Comparison of ENCODE assay signal across 26 cellular contexts in the genomic region with DNA sequence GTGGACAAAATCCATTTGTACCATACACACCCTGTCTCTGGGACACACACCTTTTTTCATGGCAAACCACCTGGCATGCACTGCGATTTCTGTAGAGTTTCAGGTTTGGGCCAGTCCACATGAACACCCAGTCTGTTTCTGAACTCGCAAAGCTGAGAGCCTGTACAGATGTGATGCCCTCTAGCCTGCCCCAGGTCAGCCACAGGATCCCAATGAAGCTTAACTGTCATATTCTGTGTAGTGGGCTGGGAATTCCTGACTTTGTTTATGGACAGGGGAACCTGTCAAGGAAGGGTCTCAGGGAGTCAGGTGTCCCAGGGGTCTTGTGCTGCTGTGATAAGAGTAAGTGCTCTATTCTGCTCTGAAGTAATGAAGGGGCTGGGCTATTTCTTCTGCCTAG. TPM values are rescaled to one million over a fixed set of nuclear protein-coding genes. Genes with fewer than 3 reads are reported as not detected.
A peak's percentile ranks its signal among the peaks of the same experiment; 100 is the strongest.
DNase-seq lines count a peak whose midpoint lies in the region; ATAC-seq, FAIRE-seq and TF ChIP-seq lines count a peak whose summit lies in the region.
"Had no signal": no experiment of that assay in that cellular context is flagged by ENCODE, and none has a peak within 500 bp of the region (broad histone marks: within the 10 kb centered on the region; RNA-seq: fewer than 3 reads in every experiment).

No MANE protein-coding gene starts in this region.

- no peak overlapping the region for H3K4me3 Mint-ChIP-seq in activated T-cell treated with anti-CD3 and anti-CD28 coated beads, Interleukin-2, amount 50 U/mL, for 24 hours
- H3K4me3 Mint-ChIP-seq: CD4-positive, alpha-beta T cell; CD8-positive, alpha-beta T cell had no signal

- H3K27ac ChIP-seq in left ventricle myocardium inferior (replicated peaks) (peak overlapping the region; percentile 48), right cardiac atrium (ENCODE audit: low read length) (no peak overlapping the region), SJSA1 (no peak overlapping the region), H1 (ENCODE audit: low read depth, low read length) (peak overlapping the region; percentile 41; the same call in 1 of the 2 replicates)
- H3K27ac ChIP-seq: 22Rv1; A549; BLaER1 treated with 17β-estradiol and CSF1 and Interleukin-3, amounts not matched to agents 10 nM and 100 nM; C4-2B had no signal

- H3K36me3 ChIP-seq in left ventricle myocardium inferior = no peaks in the 10 kb centered on the region
- no peaks in the 10 kb centered on the region for H3K36me3 ChIP-seq in SJSA1
- no peaks in the 10 kb centered on the region for H3K36me3 ChIP-seq in H1 (ENCODE audit: control insufficient read depth in 2 of 4, insufficient read depth in 4 of 4, low read length in 3 of 4)
- H3K36me3 ChIP-seq: BE2C had no signal

- no peak overlapping the region for H2AFZ ChIP-seq in H1 (ENCODE audit: low read length)

- H3K36me3 Mint-ChIP-seq in activated T-cell treated with anti-CD3 and anti-CD28 coated beads, Interleukin-2, amount 50 U/mL, for 24 hours (ENCODE audit: low read depth) = peaks cover 3% of the 10 kb centered on the region
- H3K36me3 Mint-ChIP-seq: CD8-positive, alpha-beta T cell had no signal

- no peaks in the 10 kb centered on the region for H3K27me3 ChIP-seq in left ventricle myocardium inferior (ENCODE audit: low read depth)
- H3K27me3 ChIP-seq in right cardiac atrium (ENCODE audit: control insufficient read depth, insufficient read depth) = no peaks in the 10 kb centered on the region
- H3K27me3 ChIP-seq in SJSA1 (replicated peaks) = peaks cover 97% of the 10 kb centered on the region
- H3K27me3 ChIP-seq in H1 (replicated peaks in 1 of 4; ENCODE audit: control insufficient read depth in 3 of 4, extremely low read depth in 1 of 4, insufficient read depth in 3 of 4, low read length in 3 of 4) = no peaks in the 10 kb centered on the region
- H3K27me3 ChIP-seq: BLaER1 treated with 17β-estradiol and CSF1 and Interleukin-3, amounts not matched to agents 10 nM and 100 nM had no signal

- TF ChIP-seq POLR2A in H1 (IDR thresholded peaks at IDR 0.05; ENCODE audit: control extremely low read depth in 1 of 2, low read depth in 2 of 2, low read length in 2 of 2) = no peak

- H3K23ac ChIP-seq in H1 (ENCODE audit: insufficient read length) = no peak overlapping the region

- H3K79me1 ChIP-seq in H1 (ENCODE audit: low read depth, low read length) = no peaks in the 10 kb centered on the region

- H3K27ac Mint-ChIP-seq in activated T-cell treated with anti-CD3 and anti-CD28 coated beads, Interleukin-2, amount 50 U/mL, for 24 hours = no peak overlapping the region
- H3K27ac Mint-ChIP-seq: CD4-positive, alpha-beta T cell; CD8-positive, alpha-beta T cell had no signal

- H4K20me1 ChIP-seq in H1 (replicated peaks in 1 of 2; ENCODE audit: control insufficient read depth in 1 of 2, insufficient read depth in 2 of 2, low read length in 2 of 2) = no peaks in the 10 kb centered on the region

- TF ChIP-seq RAD21 in H1 (IDR thresholded peaks at IDR 0.05 in 1 of 2, conservative IDR thresholded peaks at IDR 0.05 in 1 of 2; ENCODE audit: low read depth in 2 of 2, low read length in 2 of 2) = no peak

- peaks cover 32% of the 10 kb centered on the region for H3K4me1 Mint-ChIP-seq in activated T-cell treated with anti-CD3 and anti-CD28 coated beads, Interleukin-2, amount 50 U/mL, for 24 hours (ENCODE audit: low read depth)

- H4K5ac ChIP-seq in H1 (ENCODE audit: insufficient read length, low read depth, low read length) = no peak overlapping the region

- intact Hi-C loops in left ventricle myocardium inferior (cut with micrococcal nuclease) = no loop called here
- intact Hi-C loops in right cardiac atrium (cut with DNase I) = no loop called here

- H4K8ac ChIP-seq in H1 (ENCODE audit: extremely low read depth, insufficient read depth, low read length) = no peak overlapping the region

- H3K56ac ChIP-seq in H1 (replicated peaks; ENCODE audit: insufficient read length, low read depth, low read length) = no peak overlapping the region

- H2AK5ac ChIP-seq in H1 (ENCODE audit: low read depth, low read length) = no peak overlapping the region

- no peak overlapping the region for H3K14ac ChIP-seq in H1 (ENCODE audit: insufficient read length)

- FAIRE-seq in H1 (lab: Jason Lieb, UNC) = no peak
- FAIRE-seq: A549, D721Med, GM12878, GM12892, GM18507 had no signal

- H3K23me2 ChIP-seq in H1 (ENCODE audit: low read depth, low read length) = no peaks in the 10 kb centered on the region

- H2BK12ac ChIP-seq in H1 (ENCODE audit: low read depth, low read length) = no peak overlapping the region

- no peak overlapping the region for H3K4me2 ChIP-seq in H1 (ENCODE audit: insufficient read depth in 1 of 2, low read depth in 2 of 2, low read length in 2 of 2)
- H3K4me2 ChIP-seq: A549 had no signal

- H3K4me1 ChIP-seq in left ventricle myocardium inferior (no peaks in the 10 kb centered on the region), right cardiac atrium (ENCODE audit: control insufficient read depth, insufficient read depth, low read length) (peaks cover 2% of the 10 kb centered on the region), SJSA1 (replicated peaks) (no peaks in the 10 kb centered on the region), H1 (replicated peaks in 1 of 4; ENCODE audit: control insufficient read depth in 3 of 4, insufficient read depth in 4 of 4, low read length in 3 of 4) (no peaks in the 10 kb centered on the region)
- H3K4me1 ChIP-seq: A549, BE2C, Caco-2 had no signal

- H2BK120ac ChIP-seq in H1 (replicated peaks; ENCODE audit: low read depth, low read length) = no peak overlapping the region

- H2BK15ac ChIP-seq in H1 (ENCODE audit: low read length) = no peak overlapping the region

- POLR2A ChIA-PET in H1 (lab: Charles Lee; ENCODE audit: partially characterized antibody) = no interaction called here

- H3K27me3 Mint-ChIP-seq in activated T-cell treated with anti-CD3 and anti-CD28 coated beads, Interleukin-2, amount 50 U/mL, for 24 hours = no peaks in the 10 kb centered on the region
- H3K27me3 Mint-ChIP-seq: CD4-positive, alpha-beta T cell had no signal

- H3K4ac ChIP-seq in H1 (replicated peaks; ENCODE audit: insufficient read length, low read depth, low read length) = no peak overlapping the region

- no peak overlapping the region for H2BK20ac ChIP-seq in H1 (ENCODE audit: low read length)

- no peak overlapping the region for H4K91ac ChIP-seq in H1 (replicated peaks; ENCODE audit: insufficient read length, low read length)

- CTCF ChIA-PET in H1 (lab: Charles Lee; ENCODE audit: partially characterized antibody) = interaction anchor here (1.5 kb wide), 1 partner anchor 178 kb away, joined by 4 read pairs; no protein-coding TSS in a partner anchor

- no peak overlapping the region for H3K9ac ChIP-seq in H1 (replicated peaks in 1 of 4; ENCODE audit: extremely low read depth in 1 of 4, low read depth in 3 of 4, low read length in 3 of 4)
- H3K9ac ChIP-seq: BLaER1 treated with 17β-estradiol and CSF1 and Interleukin-3, amounts not matched to agents 10 nM and 100 nM had no signal

- ATAC-seq in right cardiac atrium = no peak
- ATAC-seq: A549; CD8-positive, alpha-beta T cell; GM12878 had no signal

- WGBS in right cardiac atrium = 93% methylated on average over 2 of the region's 2 CpGs
- WGBS in H1 (ENCODE audit: extremely low coverage in 1 of 2, insufficient coverage in 1 of 2, insufficient read length in 1 of 2, insufficient replicate concordance in 2 of 2, low coverage in 1 of 2, low lambda C conversion rate in 2 of 2, missing lambda C conversion rate in 1 of 2), 2 experiments = 93% methylated on average over 2 of the region's 2 CpGs; no CpG with 5 or more reads in 1 of the 2 experiments

- no peaks in the 10 kb centered on the region for H3K9me3 ChIP-seq in left ventricle myocardium inferior (replicated peaks)
- H3K9me3 ChIP-seq in right cardiac atrium (ENCODE audit: control insufficient read depth, low read length) = no peaks in the 10 kb centered on the region
- H3K9me3 ChIP-seq in SJSA1 (replicated peaks) = peaks cover 6% of the 10 kb centered on the region; the same call in 1 of the 2 replicates
- H3K9me3 ChIP-seq in H1 (ENCODE audit: insufficient read depth in 2 of 2, low read depth in 1 of 2, low read length in 1 of 2) = no peaks in the 10 kb centered on the region
- H3K9me3 ChIP-seq: A549, BE2C, Caco-2 had no signal

- no peak overlapping the region for H3K18ac ChIP-seq in H1 (ENCODE audit: extremely low read depth, low read length)

- H2BK5ac ChIP-seq in H1 (ENCODE audit: low read depth, low read length) = no peak overlapping the region

- DNase-seq in left ventricle myocardium inferior (no peak), right cardiac atrium (no peak), SJSA1 (ENCODE audit: low read depth in 1 of 2, low spot score in 2 of 2) (peak; percentile 68 to 87), H1 (ENCODE audit: low read depth in 1 of 2, low spot score in 2 of 2) (no peak), NCI-H226 (no peak)
- no peak for DNase-seq in activated T-cell treated with anti-CD3 and anti-CD28 coated beads, Interleukin-2, amount 50 U/mL, for 24 hours
- DNase-seq in activated CD4-positive, alpha-beta T cell treated with anti-CD3 and anti-CD28 coated beads, Interleukin-2, amount 50 U/mL, for 4 hours = no peak
- DNase-seq: ACHN; BE2C; Caco-2; Calu3; CD4-positive, alpha-beta T cell; CD8-positive, alpha-beta T cell; DMS79 treated with DMSO at 0.1 percent for 48 hours; EL; GDM1 had no signal

- H3K4me3 ChIP-seq in left ventricle myocardium inferior (no peak overlapping the region), right cardiac atrium (ENCODE audit: low read length) (no peak overlapping the region), SJSA1 (no peak overlapping the region), H1 (ENCODE audit: extremely low read depth in 1 of 4, insufficient read depth in 2 of 4, low read depth in 3 of 4, low read length in 4 of 4) (no peak overlapping the region)
- H3K4me3 ChIP-seq: A549; BLaER1 treated with 17β-estradiol and CSF1 and Interleukin-3, amounts not matched to agents 10 nM and 100 nM; GM12878 had no signal

- TF ChIP-seq EP300 in H1 (IDR thresholded peaks at IDR 0.05; ENCODE audit: borderline replicate concordance in 1 of 2, low read depth in 2 of 2, low read length in 2 of 2) = no peak

- no peaks in the 10 kb centered on the region for H3K9me3 Mint-ChIP-seq in activated T-cell treated with anti-CD3 and anti-CD28 coated beads, Interleukin-2, amount 50 U/mL, for 24 hours
- H3K9me3 Mint-ChIP-seq: CD4-positive, alpha-beta T cell; CD8-positive, alpha-beta T cell had no signal

- TF ChIP-seq CTCF in left ventricle myocardium inferior (IDR thresholded peaks at IDR 0.05; ENCODE audit: borderline replicate concordance) (no peak), H1 (IDR thresholded peaks at IDR 0.05; ENCODE audit: control extremely low read depth in 1 of 3, insufficient read depth in 1 of 3, low read depth in 1 of 3, low read length in 3 of 3) (no peak)

- no peaks in the 10 kb centered on the region for H3K79me2 ChIP-seq in H1 (ENCODE audit: control insufficient read depth in 1 of 2, insufficient read depth in 2 of 2, low read length in 2 of 2)

RNA-seq across cellular contexts. Expression of a gene that starts 39.8 kb away (rescaled TPM):
- total RNA-seq in left ventricle myocardium inferior (6.3 TPM), right cardiac atrium (10 to 100 TPM in 2 of 4 donors, 1 to 10 TPM in 2; 7.8 to 14.3 (median 10.5) TPM)
- polyA plus RNA-seq in right cardiac atrium (5.8 TPM), H1 (2011; rRNA removed) (0.33 and 0.85 TPM in 2 replicates)
- 72.6 and 74.4 TPM in 2 replicates for total RNA-seq in SJSA1 (2014; rRNA removed; shearing (Covaris generic))
- 1.1 and 3.1 TPM in 2 replicates for total RNA-seq in H1 (2021; fragmentation: NEBNext Ultra II Directional; extraction: Animal tissue kit (Norgen Biotek cat#: 25700))
- 0.72 TPM for polyA plus RNA-seq in H1 (2011; cell fraction: cytosol; rRNA removed)
- 0.57 TPM for polyA plus RNA-seq in H1 (2011; cell fraction: nucleus; rRNA removed)
- polyA plus RNA-seq in H1 (2012, experiment 1 of 2) = 0.52 to 1.5 TPM (median 0.79 TPM) in 4 replicates
- polyA plus RNA-seq in H1 (2012, experiment 2 of 2) = 0.25 TPM
- polyA plus RNA-seq in H1 (2013, experiment 1 of 2) = 0.99 TPM
- polyA plus RNA-seq in H1 (2013, experiment 2 of 2) = 1.8 TPM
- 1.8 and 2.7 TPM in 2 replicates for polyA minus RNA-seq in H1 (2011; rRNA and poly(A)+ RNA removed)
- polyA minus RNA-seq in H1 (2011; cell fraction: cytosol; rRNA and poly(A)+ RNA removed) = 2.8 TPM
- polyA minus RNA-seq in H1 (2011; cell fraction: nucleus; rRNA and poly(A)+ RNA removed) = 0.60 TPM
- total RNA-seq: A172, G401 had no signal

Comparison
In these comparisons a context has a peak if more than half of its experiments do, and no peak if none do; other contexts are left out.
1. H3K27ac ChIP-seq: peak in left ventricle myocardium inferior (single experiment) and H1 (single experiment); none in right cardiac atrium (single experiment) and SJSA1 (single experiment).
2. DNase-seq: peak in SJSA1 (2 of 2); none in left ventricle myocardium inferior (single experiment), right cardiac atrium (0 of 3), H1 (0 of 2), activated T-cell treated with anti-CD3 and anti-CD28 coated beads, Interleukin-2, amount 50 U/mL, for 24 hours (single experiment), activated CD4-positive, alpha-beta T cell treated with anti-CD3 and anti-CD28 coated beads, Interleukin-2, amount 50 U/mL, for 4 hours (0 of 2) and NCI-H226 (single experiment).